8 cellular contexts compared by ENCODE assay signal in genomic region chr14:91947196-91948184, GRCh38. TPM values are rescaled to one million over a fixed set of nuclear protein-coding genes. Genes with fewer than 3 reads are reported as not detected.
DNase-seq lines count a peak whose midpoint lies in the region; ATAC-seq and TF ChIP-seq lines count a peak whose summit lies in the region.

FBLN5 (minus strand) TSS chr14:91947694; CDS start chr14:91947229, 465 bp downstream.

- peaks cover 44% of the 10 kb centered on the region for H3K27me3 Mint-ChIP-seq in activated B cell treated with CpG ODN at 0.5 μM for 24 hours

- H3K4me3 Mint-ChIP-seq in activated B cell treated with CpG ODN at 0.5 μM for 24 hours = peak within 1 kb of the TSS; percentile 70

- no peaks in the 10 kb centered on the region for H3K9me3 Mint-ChIP-seq in activated B cell treated with CpG ODN at 0.5 μM for 24 hours

- CTCF ChIA-PET in activated B cell treated with CpG ODN at 0.5 μM for 24 hours (lab: Charles Lee) = no interaction called here

- intact Hi-C loops in activated B cell treated with CpG ODN at 0.5 μM for 24 hours (cut with micrococcal nuclease) = no loop called here

- H3K27ac Mint-ChIP-seq in activated B cell treated with CpG ODN at 0.5 μM for 24 hours = no peak within 1 kb of the TSS

- no peak for TF ChIP-seq CTCF in activated B cell treated with CpG ODN at 0.5 μM for 24 hours (IDR thresholded peaks at IDR 0.05)

- H3K36me3 Mint-ChIP-seq in activated B cell treated with CpG ODN at 0.5 μM for 24 hours (ENCODE audit: low read depth) = no peaks in the 10 kb centered on the region

- peaks cover 10% of the 10 kb centered on the region for H3K4me1 Mint-ChIP-seq in activated B cell treated with CpG ODN at 0.5 μM for 24 hours

- POLR2A ChIA-PET in activated B cell treated with CpG ODN at 0.5 μM for 24 hours (lab: Charles Lee) = no interaction called here

- peak; percentile 8 for DNase-seq in HK-2 (ENCODE audit: unreplicated experiment)
- DNase-seq in activated B cell treated with CpG ODN at 0.5 μM for 24 hours = no peak
- DNase-seq in dedifferentiated amniotic fluid mesenchymal stem cell (ENCODE audit: extremely low spot score) = peak; percentile 95
- peak; percentile 51 for DNase-seq in left lobe of liver (ENCODE audit: low spot score)
- peak; percentile 16 to 19 for DNase-seq in stimulated activated CD4-positive, alpha-beta T cell treated with anti-CD3 and anti-CD28 coated beads, Interleukin-2, amount 100 ng/mL, for 48 hours
- DNase-seq in DMS153 (lab: John Stamatoyannopoulos, UW) = no peak
- DNase-seq in UCSD-AML1 (lab: John Stamatoyannopoulos, UW; ENCODE audit: unreplicated experiment) = no peak

- ATAC-seq in activated B cell treated with CpG ODN at 0.5 μM for 24 hours (ENCODE audit: low read depth) (peak; percentile 57), left lobe of liver (peak; percentile 84), HG03354 (IDR thresholded peaks at IDR 0.05; ENCODE audit: poor library complexity, severe bottlenecking, unreplicated experiment) (no peak)

RNA-seq across cellular contexts. Expression of gene FBLN5, which starts in this region (rescaled TPM):
- total RNA-seq in activated B cell treated with CpG ODN at 0.5 μM for 24 hours (not detected in 2 replicates), left lobe of liver (7.7 TPM)

Comparison
In these comparisons a context has a peak if more than half of its experiments do, and no peak if none do; other contexts are left out.
1. Peak in ATAC-seq in activated B cell treated with CpG ODN at 0.5 μM for 24 hours; RNA of the gene not detected or under 1 TPM.
2. DNase-seq: peak in HK-2 (single experiment), dedifferentiated amniotic fluid mesenchymal stem cell (single experiment), left lobe of liver (single experiment) and stimulated activated CD4-positive, alpha-beta T cell treated with anti-CD3 and anti-CD28 coated beads, Interleukin-2, amount 100 ng/mL, for 48 hours (2 of 2); none in activated B cell treated with CpG ODN at 0.5 μM for 24 hours (single experiment), DMS153 (single experiment) and UCSD-AML1 (single experiment).